ENCODE assay signal across 1 cellular context in the genomic region with DNA sequence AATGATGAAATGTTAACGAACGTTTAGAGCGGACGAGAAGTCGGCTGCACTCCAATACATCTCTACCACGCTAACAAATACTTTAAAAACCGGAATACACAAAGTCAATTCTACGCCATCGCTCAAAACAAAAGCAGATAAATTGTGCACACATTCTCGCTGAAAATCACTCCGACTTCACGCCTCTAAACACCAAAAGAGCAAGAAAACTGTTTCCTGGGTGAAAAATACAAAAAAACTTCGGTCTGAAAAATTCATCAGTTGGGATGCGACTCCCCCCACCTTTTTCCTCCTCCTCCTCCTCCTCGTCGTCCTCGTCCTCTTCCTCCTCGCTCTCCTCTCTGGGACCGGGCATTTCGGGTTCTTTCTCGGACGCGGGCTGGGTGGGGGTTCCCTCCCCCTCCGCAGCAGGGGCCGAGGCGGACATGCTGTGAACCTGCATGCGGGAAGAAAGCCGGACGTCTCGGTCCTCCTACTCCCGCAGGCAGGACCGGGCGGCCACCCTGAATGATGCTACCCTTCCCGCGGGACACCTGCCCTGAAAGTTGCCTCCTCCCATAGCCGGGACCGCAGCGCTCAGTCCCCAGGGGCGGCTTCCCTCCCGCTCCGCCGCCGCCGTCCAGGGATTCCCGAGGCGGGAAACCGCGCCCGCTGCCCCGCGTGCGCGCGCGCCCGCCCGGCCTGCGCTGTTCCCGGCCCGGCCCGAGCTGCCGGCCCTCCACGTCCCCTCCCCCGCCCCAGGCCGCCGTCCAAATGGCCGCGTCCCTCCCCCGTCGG.
TF ChIP-seq lines count a peak whose summit lies in the region.

No MANE protein-coding gene starts in this region.

TF ChIP-seq in HepG2, 621 proteins besides CTCF, POLR2A, EP300 and RAD21 (continued from another document):
- no peak for TF ChIP-seq ZBTB40 (IDR thresholded peaks at IDR 0.05)
- no peak for TF ChIP-seq ZBTB40 (CRISPR knock-in tag; IDR thresholded peaks at IDR 0.05)
